In genomic region chr2:216758431-216759155, GRCh38 we compare ENCODE assay signal across 16 cellular contexts.
"Had no signal": no experiment of that assay in that cellular context is flagged by ENCODE, and none has a peak within 500 bp of the region (broad histone marks: within the 10 kb centered on the region; RNA-seq: fewer than 3 reads in every experiment).

No MANE protein-coding gene starts in this region.

- H3K27me3 ChIP-seq: brain microvascular endothelial cell, upper lobe of left lung had no signal

- DNase-seq: activated CD4-positive, alpha-beta T cell treated with anti-CD3 and anti-CD28 coated beads, Interleukin-2, amount 50 U/mL, for 1 hour; activated naive CD4-positive, alpha-beta T cell; anterior cingulate cortex; brain microvascular endothelial cell; cortex of kidney; effector memory CD4-positive, alpha-beta T cell; foreskin melanocyte; left ventricle myocardium inferior; natural killer cell; stimulated activated CD4-positive, alpha-beta T cell treated with anti-CD3 and anti-CD28 coated beads, Interleukin-2, amount 100 ng/mL, for 48 hours; substantia nigra; upper lobe of left lung had no signal

- H3K4me1 Mint-ChIP-seq: memory B cell; stimulated activated memory B cell treated with anti-CD40 and anti-IgM and Interleukin-4, amounts not matched to agents 10 μg/mL and 1 μg/mL and 100 μg/mL, for 72 hours had no signal

- H3K36me3 Mint-ChIP-seq: memory B cell; natural killer cell; stimulated activated memory B cell treated with anti-CD40 and anti-IgM and Interleukin-4, amounts not matched to agents 10 μg/mL and 1 μg/mL and 100 μg/mL, for 72 hours had no signal

- H3K27ac Mint-ChIP-seq: activated T-helper 1 cell treated with anti-CD3 and anti-CD28 coated beads, Interleukin-12 subunit alpha, Interleukin-12 subunit beta, Interleukin-2, Interleukin-4 antibody, amounts not matched to agents 30 ng/mL and 10 ng/mL and 1 ng/mL, durations not matched to agents 14 hours and 24 hours and 36 hours; memory B cell; natural killer cell; stimulated activated memory B cell treated with anti-CD40 and anti-IgM and Interleukin-4, amounts not matched to agents 10 μg/mL and 1 μg/mL and 100 μg/mL, for 72 hours; T-helper 2 cell treated with Interferon-gamma antibody and Interleukin-4, amounts not matched to agents 5 μg/mL and 100 μg/mL, for 36 hours had no signal

- H3K9me3 Mint-ChIP-seq: activated T-helper 1 cell treated with anti-CD3 and anti-CD28 coated beads, Interleukin-12 subunit alpha, Interleukin-12 subunit beta, Interleukin-2, Interleukin-4 antibody, amounts not matched to agents 30 ng/mL and 10 ng/mL and 1 ng/mL, durations not matched to agents 14 hours and 24 hours and 36 hours; memory B cell; natural killer cell; stimulated activated memory B cell treated with anti-CD40 and anti-IgM and Interleukin-4, amounts not matched to agents 10 μg/mL and 1 μg/mL and 100 μg/mL, for 72 hours; T-helper 2 cell treated with Interferon-gamma antibody and Interleukin-4, amounts not matched to agents 5 μg/mL and 100 μg/mL, for 36 hours had no signal

- H3K4me3 ChIP-seq: left ventricle myocardium inferior, upper lobe of left lung had no signal

- H3K36me3 ChIP-seq: brain microvascular endothelial cell, left ventricle myocardium inferior, upper lobe of left lung had no signal

- H3K4me3 Mint-ChIP-seq: activated T-helper 1 cell treated with anti-CD3 and anti-CD28 coated beads, Interleukin-12 subunit alpha, Interleukin-12 subunit beta, Interleukin-2, Interleukin-4 antibody, amounts not matched to agents 30 ng/mL and 10 ng/mL and 1 ng/mL, durations not matched to agents 14 hours and 24 hours and 36 hours; memory B cell; natural killer cell; stimulated activated memory B cell treated with anti-CD40 and anti-IgM and Interleukin-4, amounts not matched to agents 10 μg/mL and 1 μg/mL and 100 μg/mL, for 72 hours; T-helper 2 cell treated with Interferon-gamma antibody and Interleukin-4, amounts not matched to agents 5 μg/mL and 100 μg/mL, for 36 hours had no signal

- H3K9me3 ChIP-seq: left ventricle myocardium inferior, upper lobe of left lung had no signal

- H3K27ac ChIP-seq: brain microvascular endothelial cell, left ventricle myocardium inferior, upper lobe of left lung had no signal
